In the genomic region with DNA sequence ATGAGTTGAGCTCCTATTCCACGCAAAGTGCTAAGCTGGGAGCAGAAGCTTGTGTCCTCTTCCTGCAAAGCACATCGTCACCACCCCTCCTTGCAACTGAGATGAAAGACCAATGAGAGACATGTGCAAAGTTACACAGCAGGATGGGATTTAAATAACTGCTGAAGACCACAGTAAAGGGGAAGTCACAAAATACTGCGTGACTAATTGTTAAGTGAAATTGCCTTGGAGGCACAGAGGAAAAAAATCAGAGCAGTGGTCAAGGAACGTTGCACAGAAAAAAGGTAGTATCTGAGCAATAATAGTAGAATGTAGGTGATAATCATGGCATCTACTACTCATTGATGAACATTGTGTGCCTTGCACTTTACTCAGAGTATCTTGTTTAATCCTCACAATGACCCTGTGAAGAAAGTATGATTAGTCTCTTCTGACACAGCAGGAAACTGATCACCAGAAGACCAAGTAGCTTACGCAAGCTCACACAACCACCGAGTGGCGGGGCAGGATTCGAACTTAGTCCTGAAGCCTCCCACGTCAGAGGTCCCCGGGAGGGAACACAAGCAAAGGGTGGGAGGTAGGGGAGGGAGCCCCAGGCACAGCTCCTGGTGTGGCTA, we compare ENCODE assay signal across 15 cellular contexts. TPM values are rescaled to one million over a fixed set of nuclear protein-coding genes. Genes with fewer than 3 reads are reported as not detected.
DNase-seq lines count a peak whose midpoint lies in the region; ATAC-seq and TF ChIP-seq lines count a peak whose summit lies in the region.
"Had no signal": no experiment of that assay in that cellular context is flagged by ENCODE, and none has a peak within 500 bp of the region (broad histone marks: within the 10 kb centered on the region; RNA-seq: fewer than 3 reads in every experiment).

No MANE protein-coding gene starts in this region.

- peak overlapping the region; percentile 47 for H3K4me2 ChIP-seq in SU-DHL-6 (ENCODE audit: low read depth, low read length, poor library complexity, severe bottlenecking)
- H3K4me2 ChIP-seq: KMS-11 had no signal

- DNase-seq in GM10248 (ENCODE audit: extremely low spot score) (peak; percentile 64), KBM-7 (peak; percentile 92), mucosa of descending colon (no peak), DMS53 treated with DMSO at 0.1 percent for 48 hours (lab: John Stamatoyannopoulos, UW; ENCODE audit: unreplicated experiment) (no peak), tibial artery (no peak), putamen (ENCODE audit: low spot score) (no peak)
- DNase-seq in activated naive CD4-positive, alpha-beta T cell treated with anti-CD3 and anti-CD28 coated beads, Interleukin-2, amount 50 U/mL, for 72 hours (ENCODE audit: low spot score in 2 of 2), result no peak
- DNase-seq: activated CD4-positive, alpha-beta T cell treated with anti-CD3 and anti-CD28 coated beads, Interleukin-2, amount 10 ng/mL, durations not matched to agents 24 days and 14 days; DMS79 treated with DMSO at 0.1 percent for 48 hours; NCI-H524 had no signal

- H3K27ac Mint-ChIP-seq in activated naive CD4-positive, alpha-beta T cell treated with anti-CD3 and anti-CD28 coated beads, Interleukin-2, amount 50 U/mL, for 72 hours, result no peak overlapping the region
- H3K27ac Mint-ChIP-seq: activated CD4-positive, alpha-beta T cell treated with anti-CD3 and anti-CD28 coated beads, Interleukin-2, amount 10 ng/mL, durations not matched to agents 24 days and 14 days; stimulated activated naive CD8-positive, alpha-beta T cell treated with anti-CD3 and anti-CD28 coated beads, Interleukin-15, Interleukin-2, amounts not matched to agents 100 ng/mL and 50 ng/mL, for 24 hours had no signal

- H3K9me3 Mint-ChIP-seq in activated naive CD4-positive, alpha-beta T cell treated with anti-CD3 and anti-CD28 coated beads, Interleukin-2, amount 50 U/mL, for 72 hours, result no peaks in the 10 kb centered on the region
- H3K9me3 Mint-ChIP-seq: activated CD4-positive, alpha-beta T cell treated with anti-CD3 and anti-CD28 coated beads, Interleukin-2, amount 10 ng/mL, durations not matched to agents 24 days and 14 days; stimulated activated naive CD8-positive, alpha-beta T cell treated with anti-CD3 and anti-CD28 coated beads, Interleukin-15, Interleukin-2, amounts not matched to agents 100 ng/mL and 50 ng/mL, for 24 hours had no signal

- no peaks in the 10 kb centered on the region for H4K20me1 ChIP-seq in SU-DHL-6 (ENCODE audit: low read depth, low read length)

- no peak overlapping the region for H3K4me3 ChIP-seq in SU-DHL-6 (ENCODE audit: insufficient read depth, low read length, poor library complexity, severe bottlenecking)
- H3K4me3 ChIP-seq in mucosa of descending colon, result no peak overlapping the region
- H3K4me3 ChIP-seq in tibial artery, result no peak overlapping the region
- H3K4me3 ChIP-seq: adrenal gland had no signal

- H3K79me2 ChIP-seq in SU-DHL-6 (ENCODE audit: insufficient read depth, low read length), result no peaks in the 10 kb centered on the region

- peak overlapping the region; percentile 80 for H2AFZ ChIP-seq in SU-DHL-6 (ENCODE audit: low read depth, low read length, severe bottlenecking)

- in situ Hi-C loops in KBM-7 (cut with MboI; ENCODE audit: low pct_unique_long_range_greater_than_20kb, low sequenced_read_pairs), result no loop called here

- intact Hi-C loops in mucosa of descending colon (cut with DNase I, micrococcal nuclease), result no loop called here
- intact Hi-C loops in tibial artery (cut with DNase I; ENCODE audit: low total_unique reads), result no loop called here

- no peaks in the 10 kb centered on the region for H3F3A ChIP-seq in SU-DHL-6 (ENCODE audit: insufficient read depth)

- no peak overlapping the region for H3K9ac ChIP-seq in SU-DHL-6 (ENCODE audit: low read length)
- H3K9ac ChIP-seq: KMS-11 had no signal

- no peak for TF ChIP-seq CTCF in GM10248 (IDR thresholded peaks at IDR 0.05; ENCODE audit: control extremely low read depth, extremely low read depth, low read depth, missing control alignments)
- no peak for TF ChIP-seq CTCF in SU-DHL-6 (IDR thresholded peaks at IDR 0.05; ENCODE audit: insufficient read depth, low read length, poor library complexity, severe bottlenecking)
- TF ChIP-seq CTCF in mucosa of descending colon (IDR thresholded peaks at IDR 0.05), result no peak
- no peak for TF ChIP-seq CTCF in tibial artery (IDR thresholded peaks at IDR 0.05)

- no peak overlapping the region for H3K27ac ChIP-seq in SU-DHL-6 (ENCODE audit: low read depth, low read length)
- H3K27ac ChIP-seq in tibial artery, result no peak overlapping the region
- H3K27ac ChIP-seq: KMS-11 had no signal

- no peaks in the 10 kb centered on the region for H3K9me3 ChIP-seq in SU-DHL-6 (ENCODE audit: insufficient read depth, low read length)
- H3K9me3 ChIP-seq in mucosa of descending colon, result no peaks in the 10 kb centered on the region
- H3K9me3 ChIP-seq in tibial artery, result no peaks in the 10 kb centered on the region
- H3K9me3 ChIP-seq: adrenal gland had no signal

- H3K36me3 ChIP-seq in SU-DHL-6 (ENCODE audit: low read length) (no peaks in the 10 kb centered on the region), mucosa of descending colon (ENCODE audit: low read depth) (no peaks in the 10 kb centered on the region), tibial artery (no peaks in the 10 kb centered on the region)
- H3K36me3 ChIP-seq: adrenal gland had no signal

- peak; percentile 41 for ATAC-seq in mucosa of descending colon
- ATAC-seq in activated naive CD4-positive, alpha-beta T cell treated with anti-CD3 and anti-CD28 coated beads, Interleukin-2, amount 50 U/mL, for 72 hours, result no peak

- H3K4me1 ChIP-seq in mucosa of descending colon (ENCODE audit: low read depth) (no peaks in the 10 kb centered on the region), tibial artery (no peaks in the 10 kb centered on the region)
- H3K4me1 ChIP-seq: adrenal gland had no signal

- no peaks in the 10 kb centered on the region for H3K9me2 ChIP-seq in SU-DHL-6 (replicated peaks; ENCODE audit: insufficient read depth, low read length)

- no peaks in the 10 kb centered on the region for H3K36me3 Mint-ChIP-seq in activated naive CD4-positive, alpha-beta T cell treated with anti-CD3 and anti-CD28 coated beads, Interleukin-2, amount 50 U/mL, for 72 hours

- POLR2A ChIA-PET in GM10248 (lab: Yijun Ruan, JAX), result no interaction called here

- H3K27me3 ChIP-seq in SU-DHL-6 (ENCODE audit: low read length) (no peaks in the 10 kb centered on the region), tibial artery (no peaks in the 10 kb centered on the region)
- H3K27me3 ChIP-seq: adrenal gland had no signal

- CTCF ChIA-PET in GM10248 (lab: Yijun Ruan, JAX), result interaction anchor here (1.3 to 11.1 kb wide), 9 partner anchors 12 to 71 kb away, joined by 3 to 134 read pairs (median 6); a partner anchor contains a TSS

RNA-seq across cellular contexts. Expression of a gene that starts 15.4 kb away (rescaled TPM):
- total RNA-seq in mucosa of descending colon, result 100 to 1,000 TPM in 1 of 3 donors, 10 to 100 TPM in 2; 84.9 to 111 (median 93.3) TPM
- total RNA-seq in activated naive CD4-positive, alpha-beta T cell treated with anti-CD3 and anti-CD28 coated beads, Interleukin-2, amount 50 U/mL, for 72 hours, result 10 to 100 TPM; 38.8 to 62.8 TPM

RNA-seq across cellular contexts. Expression of a gene that starts 51.1 kb away (rescaled TPM):
- not detected for total RNA-seq in mucosa of descending colon
- not detected for total RNA-seq in activated naive CD4-positive, alpha-beta T cell treated with anti-CD3 and anti-CD28 coated beads, Interleukin-2, amount 50 U/mL, for 72 hours
- total RNA-seq: activated CD4-positive, alpha-beta T cell treated with anti-CD3 and anti-CD28 coated beads, Interleukin-2, amount 10 ng/mL, durations not matched to agents 24 days and 14 days; adrenal gland; lung microvascular endothelial cell had no signal

Comparison
In these comparisons a context has a peak if more than half of its experiments do, and no peak if none do; other contexts are left out.
1. DNase-seq: peak in GM10248 (single experiment) and KBM-7 (single experiment); none in mucosa of descending colon (0 of 3), DMS53 treated with DMSO at 0.1 percent for 48 hours (single experiment), activated naive CD4-positive, alpha-beta T cell treated with anti-CD3 and anti-CD28 coated beads, Interleukin-2, amount 50 U/mL, for 72 hours (0 of 2), tibial artery (0 of 2) and putamen (single experiment).